Comparison of ENCODE assay signal across 14 cellular contexts in the genomic region with DNA sequence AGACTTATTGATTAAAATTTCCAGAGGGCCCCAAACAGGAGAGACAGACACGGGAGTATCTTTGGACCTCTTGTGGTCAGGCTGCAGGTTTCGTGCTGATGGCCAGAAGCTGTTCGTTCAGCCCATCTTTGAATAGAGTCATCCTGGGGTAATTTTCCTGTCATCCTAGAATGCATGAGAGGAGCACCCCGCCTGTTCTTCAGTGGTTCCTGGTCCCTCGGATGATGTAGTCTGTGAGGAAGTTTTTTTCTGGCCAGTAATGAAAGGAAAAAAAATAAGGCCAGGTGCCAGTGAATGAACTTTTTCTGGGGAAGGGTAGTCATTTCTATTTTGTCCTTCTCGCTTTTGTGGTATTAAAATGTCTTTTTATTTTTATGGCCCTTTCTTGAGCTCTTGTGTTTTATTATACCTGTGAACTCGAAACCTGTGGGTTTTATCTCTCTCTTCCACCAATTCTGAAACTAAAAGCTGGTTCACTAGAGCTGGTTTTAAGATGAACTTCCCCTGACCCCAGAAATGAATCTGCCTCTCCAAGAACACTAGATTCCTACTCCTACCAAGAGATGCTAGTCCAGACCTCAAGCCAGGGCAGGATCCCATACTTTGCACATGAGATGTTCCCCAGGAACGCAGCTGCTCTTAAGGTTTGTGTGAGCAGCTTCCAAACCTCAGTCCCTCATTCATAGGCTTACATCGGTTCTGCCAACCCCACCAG. TPM values are rescaled to one million over a fixed set of nuclear protein-coding genes. Genes with fewer than 3 reads are reported as not detected.
DNase-seq lines count a peak whose midpoint lies in the region; ATAC-seq and TF ChIP-seq lines count a peak whose summit lies in the region.
"Had no signal": no experiment of that assay in that cellular context is flagged by ENCODE, and none has a peak within 500 bp of the region (broad histone marks: within the 10 kb centered on the region; RNA-seq: fewer than 3 reads in every experiment).

No MANE protein-coding gene starts in this region.

- no peak for TF ChIP-seq POLR2A in erythroblast (IDR thresholded peaks at IDR 0.05; ENCODE audit: low read length)

- ATAC-seq in GM18502 (IDR thresholded peaks at IDR 0.05; ENCODE audit: poor library complexity, unreplicated experiment), result peak; percentile 94
- ATAC-seq in GM19463 (IDR thresholded peaks at IDR 0.05; ENCODE audit: unreplicated experiment), result peak; percentile 82
- peak; percentile 87 for ATAC-seq in HG03108 (IDR thresholded peaks at IDR 0.05; ENCODE audit: unreplicated experiment)
- no peak for ATAC-seq in esophagus mucosa
- ATAC-seq: PC-3 had no signal

- in situ Hi-C loops in astrocyte of the cerebellum (cut with HindIII; ENCODE audit: low sequenced_read_pairs), result no loop called here

- no peak overlapping the region for H3K4me3 ChIP-seq in astrocyte of the cerebellum (ENCODE audit: low read depth, low read length)
- H3K4me3 ChIP-seq: thoracic aorta had no signal

- no peak for TF ChIP-seq CTCF in astrocyte of the cerebellum (IDR thresholded peaks at IDR 0.05; ENCODE audit: low read depth, low read length, missing control alignments)

- peak; percentile 33 for DNase-seq in astrocyte of the cerebellum (ENCODE audit: low read depth)
- DNase-seq in HuH-7.5 (ENCODE audit: low spot score), result no peak
- DNase-seq in erythroblast (lab: John Stamatoyannopoulos, UW), result no peak
- no peak for DNase-seq in T1000 (lab: John Stamatoyannopoulos, UW)
- DNase-seq: activated naive CD4-positive, alpha-beta T cell treated with Interleukin-2 at 50 U/mL for 16 hours; CD4-positive, CD25-positive, alpha-beta regulatory T cell; naive B cell; PC-3; stimulated activated CD4-positive, alpha-beta T cell treated with anti-CD3 and anti-CD28 coated beads, Interleukin-4, amount 100 ng/mL, for 4 hours had no signal

RNA-seq across cellular contexts. Expression of a gene that starts 15.4 kb away (rescaled TPM):
- total RNA-seq in esophagus mucosa, result 9.5 TPM

RNA-seq across cellular contexts. Expression of a gene that starts 35.6 kb away (rescaled TPM):
- total RNA-seq in esophagus mucosa, result 4.8 TPM
